In genomic region chr10:511101-511848, GRCh38 we compare ENCODE assay signal across 8 cellular contexts.
DNase-seq lines count a peak whose midpoint lies in the region; ATAC-seq and TF ChIP-seq lines count a peak whose summit lies in the region.

No MANE protein-coding gene starts in this region.

- H3K36me3 ChIP-seq in DND-41 (ENCODE audit: insufficient read depth, low read length), result no peaks in the 10 kb centered on the region

- H2AFZ ChIP-seq in DND-41 (ENCODE audit: low read depth, low read length), result no peak overlapping the region

- peak; percentile 79 for DNase-seq in DND-41
- DNase-seq in NCI-H2227 treated with DMSO at 0.1 percent for 48 hours (lab: John Stamatoyannopoulos, UW), result peak; percentile 1
- peak; percentile 81 to 85 for DNase-seq in activated CD4-positive, alpha-beta T cell treated with anti-CD3 and anti-CD28 coated beads for 24 hours (ENCODE audit: low read depth in 2 of 2)
- peak; percentile 61 to 89 for DNase-seq in cerebellar nuclear complex (lab: John Stamatoyannopoulos, UW)
- DNase-seq in kidney tubule cell (ENCODE audit: low spot score), result peak; percentile 94
- DNase-seq in stimulated activated CD4-positive, alpha-beta T cell treated with anti-CD3 and anti-CD28 coated beads, Interleukin-1b, Interleukin-23, amount 100 ng/mL, for 1 hour (ENCODE audit: low read depth in 2 of 2), result peak; percentile 36 to 80

- peaks cover 3% of the 10 kb centered on the region for H4K20me1 ChIP-seq in DND-41 (ENCODE audit: insufficient read depth, low read length)

- H3K79me2 ChIP-seq in DND-41 (ENCODE audit: insufficient read depth, low read length), result no peaks in the 10 kb centered on the region

- H3K9me3 ChIP-seq in DND-41 (ENCODE audit: insufficient read depth, low read length, severe bottlenecking), result peaks cover 2% of the 10 kb centered on the region

- H3K9ac ChIP-seq in DND-41 (ENCODE audit: low read depth, low read length), result no peak overlapping the region

- H3K4me3 ChIP-seq in DND-41 (ENCODE audit: low read depth in 1 of 2, low read length in 2 of 2), result no peak overlapping the region

- H3K4me2 ChIP-seq in DND-41 (ENCODE audit: insufficient read depth, low read length), result no peak overlapping the region

- ATAC-seq in DND-41 (ENCODE audit: insufficient read depth, low read depth) (peak; percentile 97), HG02642 (IDR thresholded peaks at IDR 0.05; ENCODE audit: poor library complexity, unreplicated experiment) (peak; percentile 61), HG03139 (IDR thresholded peaks at IDR 0.05; ENCODE audit: unreplicated experiment) (no peak)

- H3K27ac ChIP-seq in DND-41 (ENCODE audit: low read length), result no peak overlapping the region

- peak; percentile 97 for TF ChIP-seq CTCF in DND-41 (IDR thresholded peaks at IDR 0.05; ENCODE audit: borderline replicate concordance, extremely low read depth, low read length, poor library complexity, severe bottlenecking)

- peaks cover 4% of the 10 kb centered on the region for H3K27me3 ChIP-seq in DND-41 (ENCODE audit: insufficient read depth, low read length, poor library complexity)

- no peaks in the 10 kb centered on the region for H3K4me1 ChIP-seq in DND-41 (ENCODE audit: insufficient read depth, low read length)

Comparison
In these comparisons a context has a peak if more than half of its experiments do, and no peak if none do; other contexts are left out.
1. DNase-seq: peak in every context shown above with its lines; median percentile 94 in kidney tubule cell; 83 in activated CD4-positive, alpha-beta T cell treated with anti-CD3 and anti-CD28 coated beads for 24 hours; 79 in DND-41; 75 in cerebellar nuclear complex; 58 in stimulated activated CD4-positive, alpha-beta T cell treated with anti-CD3 and anti-CD28 coated beads, Interleukin-1b, Interleukin-23, amount 100 ng/mL, for 1 hour; 1 in NCI-H2227 treated with DMSO at 0.1 percent for 48 hours.